Comparison of ENCODE assay signal across 18 cellular contexts in genomic region chr6:40346241-40346640, GRCh38.
"Had no signal": no experiment of that assay in that cellular context is flagged by ENCODE, and none has a peak within 500 bp of the region (broad histone marks: within the 10 kb centered on the region; RNA-seq: fewer than 3 reads in every experiment).

No MANE protein-coding gene starts in this region.

- H3K27me3 ChIP-seq: colonic mucosa, upper lobe of right lung had no signal

- H3K4me3 Mint-ChIP-seq: activated naive CD4-positive, alpha-beta T cell treated with anti-CD3 and anti-CD28 coated beads for 36 hours; activated T-cell treated with anti-CD3 and anti-CD28 coated beads, Interleukin-2, amount 50 U/mL, for 24 hours; central memory CD8-positive, alpha-beta T cell; natural killer cell; stimulated activated effector memory CD8-positive, alpha-beta T cell treated with anti-CD3 and anti-CD28 coated beads, Interleukin-12 subunit alpha, Interleukin-12 subunit beta, amount 100 ng/mL, for 72 hours; T-helper 1 cell treated with Interleukin-12 subunit alpha and Interleukin-12 subunit beta and Interleukin-4 antibody, amounts not matched to agents 30 μg/mL and 1 μg/mL, for 36 hours had no signal

- H3K9me3 Mint-ChIP-seq: activated naive CD4-positive, alpha-beta T cell treated with anti-CD3 and anti-CD28 coated beads for 36 hours; activated T-cell treated with anti-CD3 and anti-CD28 coated beads, Interleukin-2, amount 50 U/mL, for 24 hours; activated T-helper 2 cell treated with anti-CD3 and anti-CD28 coated beads, Interferon-gamma antibody, Interleukin-2, Interleukin-4, amounts not matched to agents 10 μg/mL and 5 μg/mL and 100 μg/mL, durations not matched to agents 14 hours and 24 hours and 36 hours; central memory CD8-positive, alpha-beta T cell; natural killer cell; stimulated activated effector memory CD8-positive, alpha-beta T cell treated with anti-CD3 and anti-CD28 coated beads, Interleukin-12 subunit alpha, Interleukin-12 subunit beta, amount 100 ng/mL, for 72 hours; T-helper 1 cell treated with Interleukin-12 subunit alpha and Interleukin-12 subunit beta and Interleukin-4 antibody, amounts not matched to agents 30 μg/mL and 1 μg/mL, for 36 hours had no signal

- H3K36me3 Mint-ChIP-seq: brain; natural killer cell; stimulated activated effector memory CD8-positive, alpha-beta T cell treated with anti-CD3 and anti-CD28 coated beads, Interleukin-12 subunit alpha, Interleukin-12 subunit beta, amount 100 ng/mL, for 72 hours had no signal

- H3K9me3 ChIP-seq: colonic mucosa, stomach, thoracic aorta, upper lobe of right lung had no signal

- H3K4me1 Mint-ChIP-seq: central memory CD8-positive, alpha-beta T cell; stimulated activated effector memory CD8-positive, alpha-beta T cell treated with anti-CD3 and anti-CD28 coated beads, Interleukin-12 subunit alpha, Interleukin-12 subunit beta, amount 100 ng/mL, for 72 hours had no signal

- H3K27ac ChIP-seq: colonic mucosa, stomach, thoracic aorta, upper lobe of right lung had no signal

- H3K36me3 ChIP-seq: colonic mucosa, stomach, thoracic aorta, upper lobe of right lung had no signal

- ATAC-seq: activated CD4-positive, CD25-positive, alpha-beta regulatory T cell treated with anti-CD3 and anti-CD28 coated beads, Interleukin-2, amount 50 U/mL, for 24 hours; natural killer cell; stimulated activated effector memory CD8-positive, alpha-beta T cell treated with anti-CD3 and anti-CD28 coated beads, Interleukin-12 subunit alpha, Interleukin-12 subunit beta, amount 100 ng/mL, for 72 hours; upper lobe of right lung had no signal

- H3K4me1 ChIP-seq: colonic mucosa, upper lobe of right lung had no signal

- H3K27ac Mint-ChIP-seq: activated naive CD4-positive, alpha-beta T cell treated with anti-CD3 and anti-CD28 coated beads for 36 hours; activated T-cell treated with anti-CD3 and anti-CD28 coated beads, Interleukin-2, amount 50 U/mL, for 24 hours; activated T-helper 2 cell treated with anti-CD3 and anti-CD28 coated beads, Interferon-gamma antibody, Interleukin-2, Interleukin-4, amounts not matched to agents 10 μg/mL and 5 μg/mL and 100 μg/mL, durations not matched to agents 14 hours and 24 hours and 36 hours; natural killer cell; stimulated activated effector memory CD8-positive, alpha-beta T cell treated with anti-CD3 and anti-CD28 coated beads, Interleukin-12 subunit alpha, Interleukin-12 subunit beta, amount 100 ng/mL, for 72 hours had no signal

- H3K27me3 Mint-ChIP-seq: activated T-cell treated with anti-CD3 and anti-CD28 coated beads, Interleukin-2, amount 50 U/mL, for 24 hours; brain; central memory CD8-positive, alpha-beta T cell had no signal

- H3K4me3 ChIP-seq: colonic mucosa, stomach, thoracic aorta, upper lobe of right lung had no signal

- DNase-seq: activated CD4-positive, alpha-beta T cell treated with anti-CD3 and anti-CD28 coated beads, Interleukin-2, amount 50 U/mL, for 1 hour; activated naive CD4-positive, alpha-beta T cell treated with anti-CD3 and anti-CD28 coated beads for 36 hours; anterior cingulate cortex; mesendoderm; small intestine; stimulated activated CD4-positive, alpha-beta T cell treated with anti-CD3 and anti-CD28 coated beads, Interleukin-4, amount 100 ng/mL, for 1 hour; upper lobe of right lung had no signal
